ENCODE assay signal across 24 cellular contexts in genomic region chr2:177282787-177283533, GRCh38. TPM values are rescaled to one million over a fixed set of nuclear protein-coding genes. Genes with fewer than 3 reads are reported as not detected.
DNase-seq lines count a peak whose midpoint lies in the region; ATAC-seq and TF ChIP-seq lines count a peak whose summit lies in the region.
"Had no signal": no experiment of that assay in that cellular context is flagged by ENCODE, and none has a peak within 500 bp of the region (broad histone marks: within the 10 kb centered on the region; RNA-seq: fewer than 3 reads in every experiment).

No MANE protein-coding gene starts in this region.

- H3K9me3 Mint-ChIP-seq in stimulated activated naive B cell treated with anti-CD40 and anti-IgM and Interleukin-4, amounts not matched to agents 10 μg/mL and 1 μg/mL and 100 μg/mL, for 72 hours: no peaks in the 10 kb centered on the region
- H3K9me3 Mint-ChIP-seq: activated naive CD8-positive, alpha-beta T cell treated with anti-CD3 and anti-CD28 coated beads, Interleukin-2, amount 10 ng/mL, durations not matched to agents 7 days and 5 days; neural crest cell had no signal

- H2BK15ac ChIP-seq in neuronal stem cell (ENCODE audit: low read length): no peak overlapping the region

- H2BK12ac ChIP-seq in neuronal stem cell (ENCODE audit: low read length): no peak overlapping the region

- H3K36me3 ChIP-seq in esophagus squamous epithelium: peaks cover 0 to 24% (median 0%) of the 10 kb centered on the region in 3 donors
- H3K36me3 ChIP-seq in neuronal stem cell (replicated peaks in 1 of 2; ENCODE audit: control insufficient read depth in 2 of 2, insufficient read depth in 2 of 2, low read length in 2 of 2): peaks cover 0 to 4% of the 10 kb centered on the region in 2 donors
- H3K36me3 ChIP-seq: left lung, MG63 had no signal

- no peaks in the 10 kb centered on the region for H3K36me3 Mint-ChIP-seq in stimulated activated naive B cell treated with anti-CD40 and anti-IgM and Interleukin-4, amounts not matched to agents 10 μg/mL and 1 μg/mL and 100 μg/mL, for 72 hours

- peak overlapping the region; percentile 57 to 83 (median 76) for H3K27ac ChIP-seq in esophagus squamous epithelium
- no peak overlapping the region for H3K27ac ChIP-seq in neuronal stem cell (replicated peaks; ENCODE audit: low read length)
- H3K27ac ChIP-seq: GM23248 had no signal

- H2AFZ ChIP-seq in neuronal stem cell (ENCODE audit: low read length): no peak overlapping the region
- H2AFZ ChIP-seq: GM23248 had no signal

- H3K27me3 ChIP-seq in esophagus squamous epithelium (no peaks in the 10 kb centered on the region), neuronal stem cell (ENCODE audit: control insufficient read depth in 3 of 3, insufficient read depth in 3 of 3, low read depth in 1 of 3, low read length in 3 of 3) (no peaks in the 10 kb centered on the region)
- H3K27me3 ChIP-seq: left lung, MG63 had no signal

- H3K79me1 ChIP-seq in neuronal stem cell (ENCODE audit: low read depth, low read length): no peaks in the 10 kb centered on the region

- H3K9me3 ChIP-seq in esophagus squamous epithelium: no peaks in the 10 kb centered on the region
- no peaks in the 10 kb centered on the region for H3K9me3 ChIP-seq in neuronal stem cell (replicated peaks in 1 of 2; ENCODE audit: control insufficient read depth in 2 of 2, insufficient read depth in 1 of 2, low read depth in 1 of 2, low read length in 2 of 2)
- H3K9me3 ChIP-seq: Caco-2, left lung, MG63 had no signal

- H3K4me3 ChIP-seq in esophagus squamous epithelium (no peak overlapping the region), neuronal stem cell (ENCODE audit: low read length in 2 of 2) (no peak overlapping the region)
- H3K4me3 ChIP-seq: GM23248, left lung, MG63 had no signal

- no peak overlapping the region for H3K4ac ChIP-seq in neuronal stem cell (ENCODE audit: low read length)

- intact Hi-C loops in esophagus squamous epithelium (cut with DNase I): no loop called here

- H3K4me1 Mint-ChIP-seq in stimulated activated naive B cell treated with anti-CD40 and anti-IgM and Interleukin-4, amounts not matched to agents 10 μg/mL and 1 μg/mL and 100 μg/mL, for 72 hours: peaks cover 28 to 52% of the 10 kb centered on the region in 2 donors
- H3K4me1 Mint-ChIP-seq: neural crest cell had no signal

- ATAC-seq in stimulated activated naive B cell treated with anti-CD40 and anti-IgM and Interleukin-4, amounts not matched to agents 10 μg/mL and 1 μg/mL and 100 μg/mL, for 72 hours (replicated peaks): no peak

- H2AK5ac ChIP-seq in neuronal stem cell (ENCODE audit: low read depth, low read length): no peak overlapping the region

- H3K14ac ChIP-seq in neuronal stem cell (ENCODE audit: low read length): no peak overlapping the region

- TF ChIP-seq CTCF in esophagus squamous epithelium (IDR thresholded peaks at IDR 0.05): no peak

- no peak overlapping the region for H3K4me3 Mint-ChIP-seq in stimulated activated naive B cell treated with anti-CD40 and anti-IgM and Interleukin-4, amounts not matched to agents 10 μg/mL and 1 μg/mL and 100 μg/mL, for 72 hours
- H3K4me3 Mint-ChIP-seq: activated naive CD8-positive, alpha-beta T cell treated with anti-CD3 and anti-CD28 coated beads, Interleukin-2, amount 10 ng/mL, durations not matched to agents 7 days and 5 days; B cell; neural crest cell had no signal

- H3K9ac ChIP-seq in neuronal stem cell (ENCODE audit: low read depth, low read length, poor library complexity): no peak overlapping the region
- H3K9ac ChIP-seq: GM23248 had no signal

- H3K4me1 ChIP-seq in esophagus squamous epithelium (peaks cover 25 to 92% (median 32%) of the 10 kb centered on the region in 3 donors), neuronal stem cell (ENCODE audit: control insufficient read depth in 2 of 2, insufficient read depth in 1 of 2, low read depth in 1 of 2, low read length in 2 of 2) (peaks cover 0 to 2% of the 10 kb centered on the region in 2 donors)

- no peak overlapping the region for H3K23ac ChIP-seq in neuronal stem cell (ENCODE audit: low read depth, low read length, poor library complexity)

- H4K91ac ChIP-seq in neuronal stem cell (ENCODE audit: low read depth, low read length, poor library complexity): no peak overlapping the region

- no peak overlapping the region for H3K4me2 ChIP-seq in neuronal stem cell (ENCODE audit: insufficient read depth, low read length, poor library complexity, severe bottlenecking)

- H2BK5ac ChIP-seq in neuronal stem cell (ENCODE audit: low read length): no peak overlapping the region

- 89 to 90% methylated on average over 5 of the region's 5 CpGs for WGBS in esophagus squamous epithelium, 2 donors
- no CpG with 5 or more reads among the region's 5 CpGs for WGBS in neuronal stem cell (ENCODE audit: extremely low coverage in 2 of 2, insufficient read length in 2 of 2, insufficient replicate concordance in 1 of 2), 2 donors

- H2BK120ac ChIP-seq in neuronal stem cell (ENCODE audit: low read depth, low read length): no peak overlapping the region

- DNase-seq in NOMO-1 treated with DMSO at 0.1 percent for 48 hours (lab: John Stamatoyannopoulos, UW; ENCODE audit: unreplicated experiment): peak; percentile 33
- DNase-seq in NOMO-1 treated with dmso at 0.1 percent for 144 hours (lab: John Stamatoyannopoulos, UW; ENCODE audit: unreplicated experiment): no peak
- DNase-seq in OCI-M1 (lab: John Stamatoyannopoulos, UW): peak; percentile 70
- DNase-seq in esophagus squamous epithelium (lab: John Stamatoyannopoulos, UW): no peak
- no peak for DNase-seq in stimulated activated naive B cell treated with anti-CD40 and anti-IgM and Interleukin-4, amounts not matched to agents 10 μg/mL and 1 μg/mL and 100 μg/mL, for 72 hours
- DNase-seq in Ammon's horn (ENCODE audit: low spot score): no peak
- DNase-seq in neuronal stem cell (ENCODE audit: low spot score): no peak
- no peak for DNase-seq in HPDE6-E6E7 (ENCODE audit: extremely low spot score)
- DNase-seq: 8988T; activated CD4-positive, alpha-beta T cell treated with anti-CD3 and anti-CD28 coated beads, Interleukin-2, amount 50 U/mL, for 48 hours; activated CD4-positive, CD25-positive, alpha-beta regulatory T cell; activated CD8-positive, alpha-beta memory T cell treated with anti-CD3 and anti-CD28 coated beads, Interleukin-2, amount 50 U/mL, for 48 hours; activated effector memory CD4-positive, alpha-beta T cell treated with Interleukin-2 at 50 U/mL for 16 hours; activated naive CD8-positive, alpha-beta T cell treated with anti-CD3 and anti-CD28 coated beads, Interleukin-2, amount 10 ng/mL, durations not matched to agents 7 days and 5 days; Caco-2; glutamatergic neuron; left lung; NCI-H1436; NCI-H510A treated with DMSO at 0.1 percent for 48 hours; stimulated activated naive CD4-positive, alpha-beta T cell treated with Interleukin-2 at 50 U/mL for 16 hours had no signal

- H3K27ac Mint-ChIP-seq in stimulated activated naive B cell treated with anti-CD40 and anti-IgM and Interleukin-4, amounts not matched to agents 10 μg/mL and 1 μg/mL and 100 μg/mL, for 72 hours: peak overlapping the region; percentile 5
- H3K27ac Mint-ChIP-seq: activated naive CD8-positive, alpha-beta T cell treated with anti-CD3 and anti-CD28 coated beads, Interleukin-2, amount 10 ng/mL, durations not matched to agents 7 days and 5 days; B cell had no signal

- no peak for TF ChIP-seq POLR2A in esophagus squamous epithelium (IDR thresholded peaks at IDR 0.05)

- no peak overlapping the region for H3K18ac ChIP-seq in neuronal stem cell (ENCODE audit: low read length)

- H4K8ac ChIP-seq in neuronal stem cell (ENCODE audit: low read depth, low read length): no peak overlapping the region

- H3K27me3 Mint-ChIP-seq in stimulated activated naive B cell treated with anti-CD40 and anti-IgM and Interleukin-4, amounts not matched to agents 10 μg/mL and 1 μg/mL and 100 μg/mL, for 72 hours: no peaks in the 10 kb centered on the region
- H3K27me3 Mint-ChIP-seq: B cell had no signal

RNA-seq across cellular contexts. Expression of gene NFE2L2, which starts 18.4 kb away (rescaled TPM):
- 100 to 1,000 TPM; 147 to 315 (median 189) TPM for total RNA-seq in esophagus squamous epithelium
- polyA plus RNA-seq in neuronal stem cell (2013, experiment 1 of 2): 22.7 TPM
- polyA plus RNA-seq in neuronal stem cell (2013, experiment 2 of 2): 24.5 TPM

Comparison
In these comparisons a context has a peak if more than half of its experiments do, and no peak if none do; other contexts are left out.
1. DNase-seq: peak in NOMO-1 treated with DMSO at 0.1 percent for 48 hours (single experiment) and OCI-M1 (single experiment); none in NOMO-1 treated with dmso at 0.1 percent for 144 hours (single experiment), esophagus squamous epithelium (single experiment), stimulated activated naive B cell treated with anti-CD40 and anti-IgM and Interleukin-4, amounts not matched to agents 10 μg/mL and 1 μg/mL and 100 μg/mL, for 72 hours (single experiment), Ammon's horn (single experiment), neuronal stem cell (single experiment) and HPDE6-E6E7 (single experiment).